ENCODE assay signal across 1 cellular context in the genomic region with DNA sequence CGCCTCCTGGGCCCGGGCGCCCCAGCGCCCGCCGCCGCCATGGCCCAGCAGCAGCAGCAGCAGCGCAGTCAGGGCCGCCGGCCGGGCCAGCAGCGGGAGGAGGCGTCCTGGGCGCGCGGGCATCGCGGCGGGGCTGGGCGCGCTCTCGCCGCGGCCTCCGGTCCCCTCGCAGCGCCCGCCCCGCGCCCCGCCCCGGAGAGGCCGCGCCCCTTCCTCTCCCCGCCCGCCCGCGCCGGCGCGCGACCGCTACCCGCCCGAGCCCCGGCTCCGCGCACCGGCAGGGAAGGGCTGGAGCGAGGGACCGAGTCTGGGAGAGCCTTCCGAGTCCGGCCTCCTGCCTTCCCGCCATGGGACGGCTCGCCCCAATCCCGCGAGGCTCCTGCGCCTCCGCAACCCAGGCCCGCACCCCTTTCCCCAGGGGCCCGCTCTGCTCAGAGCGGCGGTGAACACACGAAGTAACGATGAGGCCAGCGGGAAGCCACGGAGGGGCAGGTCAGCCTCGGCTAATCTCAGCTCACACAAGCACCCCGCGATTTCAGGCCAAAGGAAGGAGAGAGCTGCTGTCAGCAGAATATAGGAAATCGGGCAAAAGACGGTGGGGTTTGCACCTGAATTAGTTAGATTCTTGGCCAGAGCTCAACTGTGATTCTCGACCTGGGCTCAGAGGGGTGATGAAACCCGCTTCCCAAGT.
TF ChIP-seq lines count a peak whose summit lies in the region.

A gene (minus strand): TSS at position 135 of the 691 bp plus-strand sequence. CDS start 12 bp downstream, at position 123.

TF ChIP-seq in HepG2, 621 proteins besides CTCF, POLR2A, EP300 and RAD21 (continued from another document and continues in another):
- TF ChIP-seq SMARCC2 (IDR thresholded peaks at IDR 0.05), result no peak
- TF ChIP-seq SMAD3 (CRISPR knock-in tag; IDR thresholded peaks at IDR 0.05), result no peak
- TF ChIP-seq HMG20B (CRISPR knock-in tag; conservative IDR thresholded peaks at IDR 0.05), result 0 out of 2 replicates have a peak, but pooled peaks have one; percentile 39
- TF ChIP-seq PHF20 (CRISPR knock-in tag; IDR thresholded peaks at IDR 0.05), result no peak
- TF ChIP-seq ZMYM4 (CRISPR knock-in tag; IDR thresholded peaks at IDR 0.05), result no peak; the same call in 1 of the 2 replicates
- TF ChIP-seq, protein P1, sequence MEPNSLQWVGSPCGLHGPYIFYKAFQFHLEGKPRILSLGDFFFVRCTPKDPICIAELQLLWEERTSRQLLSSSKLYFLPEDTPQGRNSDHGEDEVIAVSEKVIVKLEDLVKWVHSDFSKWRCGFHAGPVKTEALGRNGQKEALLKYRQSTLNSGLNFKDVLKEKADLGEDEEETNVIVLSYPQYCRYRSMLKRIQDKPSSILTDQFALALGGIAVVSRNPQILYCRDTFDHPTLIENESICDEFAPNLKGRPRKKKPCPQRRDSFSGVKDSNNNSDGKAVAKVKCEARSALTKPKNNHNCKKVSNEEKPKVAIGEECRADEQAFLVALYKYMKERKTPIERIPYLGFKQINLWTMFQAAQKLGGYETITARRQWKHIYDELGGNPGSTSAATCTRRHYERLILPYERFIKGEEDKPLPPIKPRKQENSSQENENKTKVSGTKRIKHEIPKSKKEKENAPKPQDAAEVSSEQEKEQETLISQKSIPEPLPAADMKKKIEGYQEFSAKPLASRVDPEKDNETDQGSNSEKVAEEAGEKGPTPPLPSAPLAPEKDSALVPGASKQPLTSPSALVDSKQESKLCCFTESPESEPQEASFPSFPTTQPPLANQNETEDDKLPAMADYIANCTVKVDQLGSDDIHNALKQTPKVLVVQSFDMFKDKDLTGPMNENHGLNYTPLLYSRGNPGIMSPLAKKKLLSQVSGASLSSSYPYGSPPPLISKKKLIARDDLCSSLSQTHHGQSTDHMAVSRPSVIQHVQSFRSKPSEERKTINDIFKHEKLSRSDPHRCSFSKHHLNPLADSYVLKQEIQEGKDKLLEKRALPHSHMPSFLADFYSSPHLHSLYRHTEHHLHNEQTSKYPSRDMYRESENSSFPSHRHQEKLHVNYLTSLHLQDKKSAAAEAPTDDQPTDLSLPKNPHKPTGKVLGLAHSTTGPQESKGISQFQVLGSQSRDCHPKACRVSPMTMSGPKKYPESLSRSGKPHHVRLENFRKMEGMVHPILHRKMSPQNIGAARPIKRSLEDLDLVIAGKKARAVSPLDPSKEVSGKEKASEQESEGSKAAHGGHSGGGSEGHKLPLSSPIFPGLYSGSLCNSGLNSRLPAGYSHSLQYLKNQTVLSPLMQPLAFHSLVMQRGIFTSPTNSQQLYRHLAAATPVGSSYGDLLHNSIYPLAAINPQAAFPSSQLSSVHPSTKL (CRISPR knock-in tag; IDR thresholded peaks at IDR 0.05), result peak; percentile 49
- no peak for TF ChIP-seq ZNF703 (CRISPR knock-in tag; IDR thresholded peaks at IDR 0.05; ENCODE audit: borderline replicate concordance)
- TF ChIP-seq HNRNPUL1 (IDR thresholded peaks at IDR 0.05; ENCODE audit: low read depth, low read length), result no peak
- TF ChIP-seq AKAP8 (CRISPR knock-in tag; IDR thresholded peaks at IDR 0.05), result 0 out of 2 replicates have a peak, but pooled peaks have one; percentile 42
- TF ChIP-seq ZNF333 (CRISPR knock-in tag; IDR thresholded peaks at IDR 0.05; ENCODE audit: borderline replicate concordance), result no peak
- TF ChIP-seq, protein P2, sequence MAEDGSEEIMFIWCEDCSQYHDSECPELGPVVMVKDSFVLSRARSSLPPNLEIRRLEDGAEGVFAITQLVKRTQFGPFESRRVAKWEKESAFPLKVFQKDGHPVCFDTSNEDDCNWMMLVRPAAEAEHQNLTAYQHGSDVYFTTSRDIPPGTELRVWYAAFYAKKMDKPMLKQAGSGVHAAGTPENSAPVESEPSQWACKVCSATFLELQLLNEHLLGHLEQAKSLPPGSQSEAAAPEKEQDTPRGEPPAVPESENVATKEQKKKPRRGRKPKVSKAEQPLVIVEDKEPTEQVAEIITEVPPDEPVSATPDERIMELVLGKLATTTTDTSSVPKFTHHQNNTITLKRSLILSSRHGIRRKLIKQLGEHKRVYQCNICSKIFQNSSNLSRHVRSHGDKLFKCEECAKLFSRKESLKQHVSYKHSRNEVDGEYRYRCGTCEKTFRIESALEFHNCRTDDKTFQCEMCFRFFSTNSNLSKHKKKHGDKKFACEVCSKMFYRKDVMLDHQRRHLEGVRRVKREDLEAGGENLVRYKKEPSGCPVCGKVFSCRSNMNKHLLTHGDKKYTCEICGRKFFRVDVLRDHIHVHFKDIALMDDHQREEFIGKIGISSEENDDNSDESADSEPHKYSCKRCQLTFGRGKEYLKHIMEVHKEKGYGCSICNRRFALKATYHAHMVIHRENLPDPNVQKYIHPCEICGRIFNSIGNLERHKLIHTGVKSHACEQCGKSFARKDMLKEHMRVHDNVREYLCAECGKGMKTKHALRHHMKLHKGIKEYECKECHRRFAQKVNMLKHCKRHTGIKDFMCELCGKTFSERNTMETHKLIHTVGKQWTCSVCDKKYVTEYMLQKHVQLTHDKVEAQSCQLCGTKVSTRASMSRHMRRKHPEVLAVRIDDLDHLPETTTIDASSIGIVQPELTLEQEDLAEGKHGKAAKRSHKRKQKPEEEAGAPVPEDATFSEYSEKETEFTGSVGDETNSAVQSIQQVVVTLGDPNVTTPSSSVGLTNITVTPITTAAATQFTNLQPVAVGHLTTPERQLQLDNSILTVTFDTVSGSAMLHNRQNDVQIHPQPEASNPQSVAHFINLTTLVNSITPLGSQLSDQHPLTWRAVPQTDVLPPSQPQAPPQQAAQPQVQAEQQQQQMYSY (CRISPR knock-in tag; IDR thresholded peaks at IDR 0.05), result no peak
- no peak for TF ChIP-seq PAF1 (CRISPR knock-in tag; IDR thresholded peaks at IDR 0.05)
- no peak for TF ChIP-seq ZNF577 (CRISPR knock-in tag; IDR thresholded peaks at IDR 0.05; ENCODE audit: borderline replicate concordance, low read depth)
- TF ChIP-seq, protein P3, sequence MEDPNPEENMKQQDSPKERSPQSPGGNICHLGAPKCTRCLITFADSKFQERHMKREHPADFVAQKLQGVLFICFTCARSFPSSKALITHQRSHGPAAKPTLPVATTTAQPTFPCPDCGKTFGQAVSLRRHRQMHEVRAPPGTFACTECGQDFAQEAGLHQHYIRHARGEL (CRISPR knock-in tag; IDR thresholded peaks at IDR 0.05), result no peak
- TF ChIP-seq PHF5A (CRISPR knock-in tag; IDR thresholded peaks at IDR 0.05; ENCODE audit: low read depth, unreplicated experiment), result no peak
- TF ChIP-seq ZNF737 (CRISPR knock-in tag; IDR thresholded peaks at IDR 0.05; ENCODE audit: borderline replicate concordance), result no peak
- no peak for TF ChIP-seq ZNF230 (CRISPR knock-in tag; IDR thresholded peaks at IDR 0.05)
- TF ChIP-seq, protein P4, sequence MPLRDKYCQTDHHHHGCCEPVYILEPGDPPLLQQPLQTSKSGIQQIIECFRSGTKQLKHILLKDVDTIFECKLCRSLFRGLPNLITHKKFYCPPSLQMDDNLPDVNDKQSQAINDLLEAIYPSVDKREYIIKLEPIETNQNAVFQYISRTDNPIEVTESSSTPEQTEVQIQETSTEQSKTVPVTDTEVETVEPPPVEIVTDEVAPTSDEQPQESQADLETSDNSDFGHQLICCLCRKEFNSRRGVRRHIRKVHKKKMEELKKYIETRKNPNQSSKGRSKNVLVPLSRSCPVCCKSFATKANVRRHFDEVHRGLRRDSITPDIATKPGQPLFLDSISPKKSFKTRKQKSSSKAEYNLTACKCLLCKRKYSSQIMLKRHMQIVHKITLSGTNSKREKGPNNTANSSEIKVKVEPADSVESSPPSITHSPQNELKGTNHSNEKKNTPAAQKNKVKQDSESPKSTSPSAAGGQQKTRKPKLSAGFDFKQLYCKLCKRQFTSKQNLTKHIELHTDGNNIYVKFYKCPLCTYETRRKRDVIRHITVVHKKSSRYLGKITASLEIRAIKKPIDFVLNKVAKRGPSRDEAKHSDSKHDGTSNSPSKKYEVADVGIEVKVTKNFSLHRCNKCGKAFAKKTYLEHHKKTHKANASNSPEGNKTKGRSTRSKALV (CRISPR knock-in tag; IDR thresholded peaks at IDR 0.05), result no peak
- TF ChIP-seq, protein P5, sequence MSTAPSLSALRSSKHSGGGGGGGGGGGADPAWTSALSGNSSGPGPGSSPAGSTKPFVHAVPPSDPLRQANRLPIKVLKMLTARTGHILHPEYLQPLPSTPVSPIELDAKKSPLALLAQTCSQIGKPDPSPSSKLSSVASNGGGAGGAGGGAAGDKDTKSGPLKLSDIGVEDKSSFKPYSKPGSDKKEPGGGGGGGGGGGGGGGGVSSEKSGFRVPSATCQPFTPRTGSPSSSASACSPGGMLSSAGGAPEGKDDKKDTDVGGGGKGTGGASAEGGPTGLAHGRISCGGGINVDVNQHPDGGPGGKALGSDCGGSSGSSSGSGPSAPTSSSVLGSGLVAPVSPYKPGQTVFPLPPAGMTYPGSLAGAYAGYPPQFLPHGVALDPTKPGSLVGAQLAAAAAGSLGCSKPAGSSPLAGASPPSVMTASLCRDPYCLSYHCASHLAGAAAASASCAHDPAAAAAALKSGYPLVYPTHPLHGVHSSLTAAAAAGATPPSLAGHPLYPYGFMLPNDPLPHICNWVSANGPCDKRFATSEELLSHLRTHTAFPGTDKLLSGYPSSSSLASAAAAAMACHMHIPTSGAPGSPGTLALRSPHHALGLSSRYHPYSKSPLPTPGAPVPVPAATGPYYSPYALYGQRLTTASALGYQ (CRISPR knock-in tag; IDR thresholded peaks at IDR 0.05), result no peak
- TF ChIP-seq, protein P6, sequence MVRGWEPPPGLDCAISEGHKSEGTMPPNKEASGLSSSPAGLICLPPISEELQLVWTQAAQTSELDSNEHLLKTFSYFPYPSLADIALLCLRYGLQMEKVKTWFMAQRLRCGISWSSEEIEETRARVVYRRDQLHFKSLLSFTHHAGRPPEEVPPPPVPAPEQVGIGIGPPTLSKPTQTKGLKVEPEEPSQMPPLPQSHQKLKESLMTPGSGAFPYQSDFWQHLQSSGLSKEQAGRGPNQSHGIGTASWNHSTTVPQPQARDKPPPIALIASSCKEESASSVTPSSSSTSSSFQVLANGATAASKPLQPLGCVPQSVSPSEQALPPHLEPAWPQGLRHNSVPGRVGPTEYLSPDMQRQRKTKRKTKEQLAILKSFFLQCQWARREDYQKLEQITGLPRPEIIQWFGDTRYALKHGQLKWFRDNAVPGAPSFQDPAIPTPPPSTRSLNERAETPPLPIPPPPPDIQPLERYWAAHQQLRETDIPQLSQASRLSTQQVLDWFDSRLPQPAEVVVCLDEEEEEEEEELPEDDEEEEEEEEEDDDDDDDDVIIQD (CRISPR knock-in tag; IDR thresholded peaks at IDR 0.05; ENCODE audit: low read depth), result 0 out of 2 replicates have a peak, but pooled peaks have one; percentile 47
- no peak for TF ChIP-seq TBP (CRISPR knock-in tag; IDR thresholded peaks at IDR 0.05)
- TF ChIP-seq GATAD1 (CRISPR knock-in tag; IDR thresholded peaks at IDR 0.05), result peak; percentile 35
- no peak for TF ChIP-seq XBP1 (CRISPR knock-in tag; IDR thresholded peaks at IDR 0.05)
- no peak for TF ChIP-seq ZNF720 (CRISPR knock-in tag; IDR thresholded peaks at IDR 0.05)
- TF ChIP-seq, protein P7, sequence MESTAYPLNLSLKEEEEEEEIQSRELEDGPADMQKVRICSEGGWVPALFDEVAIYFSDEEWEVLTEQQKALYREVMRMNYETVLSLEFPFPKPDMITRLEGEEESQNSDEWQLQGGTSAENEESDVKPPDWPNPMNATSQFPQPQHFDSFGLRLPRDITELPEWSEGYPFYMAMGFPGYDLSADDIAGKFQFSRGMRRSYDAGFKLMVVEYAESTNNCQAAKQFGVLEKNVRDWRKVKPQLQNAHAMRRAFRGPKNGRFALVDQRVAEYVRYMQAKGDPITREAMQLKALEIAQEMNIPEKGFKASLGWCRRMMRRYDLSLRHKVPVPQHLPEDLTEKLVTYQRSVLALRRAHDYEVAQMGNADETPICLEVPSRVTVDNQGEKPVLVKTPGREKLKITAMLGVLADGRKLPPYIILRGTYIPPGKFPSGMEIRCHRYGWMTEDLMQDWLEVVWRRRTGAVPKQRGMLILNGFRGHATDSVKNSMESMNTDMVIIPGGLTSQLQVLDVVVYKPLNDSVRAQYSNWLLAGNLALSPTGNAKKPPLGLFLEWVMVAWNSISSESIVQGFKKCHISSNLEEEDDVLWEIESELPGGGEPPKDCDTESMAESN (CRISPR knock-in tag; conservative IDR thresholded peaks at IDR 0.05), result peak; percentile 66; the same call in 1 of the 2 replicates
- TF ChIP-seq NONO (IDR thresholded peaks at IDR 0.05), result no peak
- TF ChIP-seq NONO (CRISPR knock-in tag; conservative IDR thresholded peaks at IDR 0.05), result peak; percentile 64; the same call in 1 of the 2 replicates
- peak; percentile 32; the same call in 1 of the 2 replicates for TF ChIP-seq FOXA3 (CRISPR knock-in tag; IDR thresholded peaks at IDR 0.05)
- TF ChIP-seq, protein P8, sequence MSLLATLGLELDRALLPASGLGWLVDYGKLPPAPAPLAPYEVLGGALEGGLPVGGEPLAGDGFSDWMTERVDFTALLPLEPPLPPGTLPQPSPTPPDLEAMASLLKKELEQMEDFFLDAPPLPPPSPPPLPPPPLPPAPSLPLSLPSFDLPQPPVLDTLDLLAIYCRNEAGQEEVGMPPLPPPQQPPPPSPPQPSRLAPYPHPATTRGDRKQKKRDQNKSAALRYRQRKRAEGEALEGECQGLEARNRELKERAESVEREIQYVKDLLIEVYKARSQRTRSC (CRISPR knock-in tag; IDR thresholded peaks at IDR 0.05; ENCODE audit: low read depth), result no peak
- TF ChIP-seq, protein P9, sequence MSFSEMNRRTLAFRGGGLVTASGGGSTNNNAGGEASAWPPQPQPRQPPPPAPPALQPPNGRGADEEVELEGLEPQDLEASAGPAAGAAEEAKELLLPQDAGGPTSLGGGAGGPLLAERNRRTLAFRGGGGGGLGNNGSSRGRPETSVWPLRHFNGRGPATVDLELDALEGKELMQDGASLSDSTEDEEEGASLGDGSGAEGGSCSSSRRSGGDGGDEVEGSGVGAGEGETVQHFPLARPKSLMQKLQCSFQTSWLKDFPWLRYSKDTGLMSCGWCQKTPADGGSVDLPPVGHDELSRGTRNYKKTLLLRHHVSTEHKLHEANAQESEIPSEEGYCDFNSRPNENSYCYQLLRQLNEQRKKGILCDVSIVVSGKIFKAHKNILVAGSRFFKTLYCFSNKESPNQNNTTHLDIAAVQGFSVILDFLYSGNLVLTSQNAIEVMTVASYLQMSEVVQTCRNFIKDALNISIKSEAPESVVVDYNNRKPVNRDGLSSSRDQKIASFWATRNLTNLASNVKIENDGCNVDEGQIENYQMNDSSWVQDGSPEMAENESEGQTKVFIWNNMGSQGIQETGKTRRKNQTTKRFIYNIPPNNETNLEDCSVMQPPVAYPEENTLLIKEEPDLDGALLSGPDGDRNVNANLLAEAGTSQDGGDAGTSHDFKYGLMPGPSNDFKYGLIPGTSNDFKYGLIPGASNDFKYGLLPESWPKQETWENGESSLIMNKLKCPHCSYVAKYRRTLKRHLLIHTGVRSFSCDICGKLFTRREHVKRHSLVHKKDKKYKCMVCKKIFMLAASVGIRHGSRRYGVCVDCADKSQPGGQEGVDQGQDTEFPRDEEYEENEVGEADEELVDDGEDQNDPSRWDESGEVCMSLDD (CRISPR knock-in tag; IDR thresholded peaks at IDR 0.05; ENCODE audit: borderline replicate concordance), result no peak; the same call in 1 of the 2 replicates
- TF ChIP-seq ATF7-NPFF (CRISPR knock-in tag; IDR thresholded peaks at IDR 0.05; ENCODE audit: low read depth), result no peak
- TF ChIP-seq ZNF20 (CRISPR knock-in tag; IDR thresholded peaks at IDR 0.05), result no peak
- TF ChIP-seq, protein P10, sequence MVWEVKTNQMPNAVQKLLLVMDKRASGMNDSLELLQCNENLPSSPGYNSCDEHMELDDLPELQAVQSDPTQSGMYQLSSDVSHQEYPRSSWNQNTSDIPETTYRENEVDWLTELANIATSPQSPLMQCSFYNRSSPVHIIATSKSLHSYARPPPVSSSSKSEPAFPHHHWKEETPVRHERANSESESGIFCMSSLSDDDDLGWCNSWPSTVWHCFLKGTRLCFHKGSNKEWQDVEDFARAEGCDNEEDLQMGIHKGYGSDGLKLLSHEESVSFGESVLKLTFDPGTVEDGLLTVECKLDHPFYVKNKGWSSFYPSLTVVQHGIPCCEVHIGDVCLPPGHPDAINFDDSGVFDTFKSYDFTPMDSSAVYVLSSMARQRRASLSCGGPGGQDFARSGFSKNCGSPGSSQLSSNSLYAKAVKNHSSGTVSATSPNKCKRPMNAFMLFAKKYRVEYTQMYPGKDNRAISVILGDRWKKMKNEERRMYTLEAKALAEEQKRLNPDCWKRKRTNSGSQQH (CRISPR knock-in tag; IDR thresholded peaks at IDR 0.05; ENCODE audit: low read depth), result 0 out of 2 replicates have a peak, but pooled peaks have one; percentile 50
